ENCODE assay signal across 9 cellular contexts in the genomic region with DNA sequence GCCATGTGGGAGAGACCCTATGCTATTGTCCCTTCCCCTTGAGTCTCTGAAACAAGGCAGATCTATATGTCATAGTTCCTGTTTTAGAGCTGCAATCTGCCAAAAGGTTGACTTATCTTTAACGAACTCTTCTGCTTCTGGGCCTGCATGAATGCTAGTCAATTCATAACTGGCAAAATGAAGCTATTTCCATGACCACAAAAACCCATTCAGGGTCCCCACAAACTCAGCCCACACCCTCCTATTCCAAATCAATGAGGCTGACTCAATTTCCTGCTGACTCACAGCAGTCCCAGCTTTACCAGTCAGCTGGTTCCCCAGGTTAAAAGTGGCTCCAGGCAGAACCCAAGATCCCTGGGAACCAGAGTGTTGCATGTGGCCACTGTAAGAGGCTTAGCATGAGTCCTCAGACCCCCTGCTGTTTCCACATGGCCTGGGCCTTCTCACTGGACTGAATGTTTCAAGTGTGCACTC. TPM values are rescaled to one million over a fixed set of nuclear protein-coding genes. Genes with fewer than 3 reads are reported as not detected.
DNase-seq lines count a peak whose midpoint lies in the region; ATAC-seq and TF ChIP-seq lines count a peak whose summit lies in the region.
"Had no signal": no experiment of that assay in that cellular context is flagged by ENCODE, and none has a peak within 500 bp of the region (broad histone marks: within the 10 kb centered on the region; RNA-seq: fewer than 3 reads in every experiment).

No MANE protein-coding gene starts in this region.

- CTCF ChIA-PET in BJ (lab: Yijun Ruan, JAX), result interaction anchor here (1.0 kb wide), 1 partner anchor 24 kb away, joined by 3 read pairs; no protein-coding TSS in a partner anchor

- no peak overlapping the region for H3K27ac Mint-ChIP-seq in activated naive CD8-positive, alpha-beta T cell treated with anti-CD3 and anti-CD28 coated beads, Interleukin-2, amount 50 U/mL, for 24 hours
- no peak overlapping the region for H3K27ac Mint-ChIP-seq in stimulated activated memory B cell treated with anti-CD40 and anti-IgM and Interleukin-4, amounts not matched to agents 10 μg/mL and 1 μg/mL and 100 μg/mL, for 72 hours

- no peaks in the 10 kb centered on the region for H3K4me1 ChIP-seq in heart left ventricle

- H3K27me3 ChIP-seq in BJ (ENCODE audit: control insufficient read depth, insufficient read depth, low read length), result no peaks in the 10 kb centered on the region
- no peaks in the 10 kb centered on the region for H3K27me3 ChIP-seq in heart left ventricle

- H3K9me3 ChIP-seq in heart left ventricle, result no peaks in the 10 kb centered on the region

- H3K27me3 Mint-ChIP-seq in activated naive CD8-positive, alpha-beta T cell treated with anti-CD3 and anti-CD28 coated beads, Interleukin-2, amount 50 U/mL, for 24 hours, result no peaks in the 10 kb centered on the region
- no peaks in the 10 kb centered on the region for H3K27me3 Mint-ChIP-seq in stimulated activated memory B cell treated with anti-CD40 and anti-IgM and Interleukin-4, amounts not matched to agents 10 μg/mL and 1 μg/mL and 100 μg/mL, for 72 hours

- intact Hi-C loops in heart left ventricle (cut with DNase I), result no loop called here

- H3K4me3 ChIP-seq in BJ (ENCODE audit: low read depth, low read length) (no peak overlapping the region), heart left ventricle (no peak overlapping the region)

- POLR2A ChIA-PET in BJ (lab: Charles Lee), result no interaction called here

- no peaks in the 10 kb centered on the region for H3K36me3 Mint-ChIP-seq in activated naive CD8-positive, alpha-beta T cell treated with anti-CD3 and anti-CD28 coated beads, Interleukin-2, amount 50 U/mL, for 24 hours (ENCODE audit: low read depth)
- H3K36me3 Mint-ChIP-seq in stimulated activated memory B cell treated with anti-CD40 and anti-IgM and Interleukin-4, amounts not matched to agents 10 μg/mL and 1 μg/mL and 100 μg/mL, for 72 hours, result no peaks in the 10 kb centered on the region
- H3K36me3 Mint-ChIP-seq: brain had no signal

- TF ChIP-seq CTCF in BJ (IDR thresholded peaks at IDR 0.05; ENCODE audit: insufficient read depth, low read depth, low read length) (no peak), heart left ventricle (IDR thresholded peaks at IDR 0.05) (no peak)

- H3K4me3 Mint-ChIP-seq in activated naive CD8-positive, alpha-beta T cell treated with anti-CD3 and anti-CD28 coated beads, Interleukin-2, amount 50 U/mL, for 24 hours, result no peak overlapping the region
- no peak overlapping the region for H3K4me3 Mint-ChIP-seq in stimulated activated memory B cell treated with anti-CD40 and anti-IgM and Interleukin-4, amounts not matched to agents 10 μg/mL and 1 μg/mL and 100 μg/mL, for 72 hours
- H3K4me3 Mint-ChIP-seq: brain had no signal

- peak; percentile 69 for DNase-seq in BJ (ENCODE audit: low read depth)
- DNase-seq in activated naive CD8-positive, alpha-beta T cell treated with anti-CD3 and anti-CD28 coated beads, Interleukin-2, amount 50 U/mL, for 24 hours, result no peak
- DNase-seq in stimulated activated CD4-positive, alpha-beta T cell treated with anti-CD3 and anti-CD28 coated beads, Interleukin-4, amount 100 ng/mL, for 24 hours, result no peak
- DNase-seq in NK-92 (lab: John Stamatoyannopoulos, UW; ENCODE audit: unreplicated experiment), result no peak
- no peak for DNase-seq in heart left ventricle

- WGBS in heart left ventricle, 4 donors, result 52 to 79% (median 58%) methylated on average over 1 of the region's 1 CpG

- no peak for TF ChIP-seq POLR2A in heart left ventricle (IDR thresholded peaks at IDR 0.05)

- H3K9me3 Mint-ChIP-seq in activated naive CD8-positive, alpha-beta T cell treated with anti-CD3 and anti-CD28 coated beads, Interleukin-2, amount 50 U/mL, for 24 hours, result no peaks in the 10 kb centered on the region
- H3K9me3 Mint-ChIP-seq in stimulated activated memory B cell treated with anti-CD40 and anti-IgM and Interleukin-4, amounts not matched to agents 10 μg/mL and 1 μg/mL and 100 μg/mL, for 72 hours, result no peaks in the 10 kb centered on the region

- peak; percentile 76 for ATAC-seq in GM19452 (IDR thresholded peaks at IDR 0.05; ENCODE audit: unreplicated experiment)
- peak; percentile 92 for ATAC-seq in HG03378 (IDR thresholded peaks at IDR 0.05; ENCODE audit: unreplicated experiment)
- ATAC-seq in activated naive CD8-positive, alpha-beta T cell treated with anti-CD3 and anti-CD28 coated beads, Interleukin-2, amount 50 U/mL, for 24 hours, result peak; percentile 61
- ATAC-seq in stimulated activated memory B cell treated with anti-CD40 and anti-IgM and Interleukin-4, amounts not matched to agents 10 μg/mL and 1 μg/mL and 100 μg/mL, for 72 hours, result peak; percentile 31
- ATAC-seq in heart left ventricle, result no peak

- no peaks in the 10 kb centered on the region for H3K36me3 ChIP-seq in BJ (ENCODE audit: control insufficient read depth, insufficient read depth, low read length)
- no peaks in the 10 kb centered on the region for H3K36me3 ChIP-seq in heart left ventricle

- no peak overlapping the region for H3K27ac ChIP-seq in heart left ventricle

- H3K4me1 Mint-ChIP-seq in activated naive CD8-positive, alpha-beta T cell treated with anti-CD3 and anti-CD28 coated beads, Interleukin-2, amount 50 U/mL, for 24 hours, result peaks cover 11% of the 10 kb centered on the region
- no peaks in the 10 kb centered on the region for H3K4me1 Mint-ChIP-seq in stimulated activated memory B cell treated with anti-CD40 and anti-IgM and Interleukin-4, amounts not matched to agents 10 μg/mL and 1 μg/mL and 100 μg/mL, for 72 hours

RNA-seq across cellular contexts. Expression of a gene that starts 25.2 kb away (rescaled TPM):
- polyA plus RNA-seq in BJ (2011; rRNA removed) (14.9 and 25.7 TPM in 2 replicates), heart left ventricle (10 to 100 TPM; 11.7 to 15.0 TPM)
- polyA minus RNA-seq in BJ (2011; rRNA and poly(A)+ RNA removed), result 2.4 and 4.2 TPM in 2 replicates
- 100 to 1,000 TPM in 1 of 9 donors, 10 to 100 TPM in 8; 17.0 to 110 (median 43.0) TPM for total RNA-seq in heart left ventricle

Comparison
In these comparisons a context has a peak if more than half of its experiments do, and no peak if none do; other contexts are left out.
1. ATAC-seq: peak in GM19452 (single experiment), HG03378 (single experiment), activated naive CD8-positive, alpha-beta T cell treated with anti-CD3 and anti-CD28 coated beads, Interleukin-2, amount 50 U/mL, for 24 hours (single experiment) and stimulated activated memory B cell treated with anti-CD40 and anti-IgM and Interleukin-4, amounts not matched to agents 10 μg/mL and 1 μg/mL and 100 μg/mL, for 72 hours (single experiment); none in heart left ventricle (0 of 4).